ENCODE assay signal across 24 cellular contexts in genomic region chr1:236397173-236397759, GRCh38. TPM values are rescaled to one million over a fixed set of nuclear protein-coding genes. Genes with fewer than 3 reads are reported as not detected.
A peak's percentile ranks its signal among the peaks of the same experiment; 100 is the strongest.
DNase-seq lines count a peak whose midpoint lies in the region; ATAC-seq and TF ChIP-seq lines count a peak whose summit lies in the region.
"Had no signal": no experiment of that assay in that cellular context is flagged by ENCODE, and none has a peak within 500 bp of the region (broad histone marks: within the 10 kb centered on the region; RNA-seq: fewer than 3 reads in every experiment).

No MANE protein-coding gene starts in this region.

- H3K27ac ChIP-seq in CD4-positive, alpha-beta T cell (ENCODE audit: low read depth, low read length) = no peak overlapping the region
- no peak overlapping the region for H3K27ac ChIP-seq in H9 (ENCODE audit: insufficient read length, low read depth, low read length)
- H3K27ac ChIP-seq: 22Rv1, KMS-11, left ventricle myocardium inferior, parathyroid adenoma, SJCRH30 had no signal

- H3K4ac ChIP-seq in H9 (ENCODE audit: low read depth, low read length) = no peak overlapping the region

- TF ChIP-seq CTCF in CD4-positive, alpha-beta T cell (IDR thresholded peaks at IDR 0.05) = no peak
- no peak for TF ChIP-seq CTCF in H9 (conservative IDR thresholded peaks at IDR 0.05)

- H2BK5ac ChIP-seq in H9 (ENCODE audit: insufficient read length, low read length) = no peak overlapping the region

- no peaks in the 10 kb centered on the region for H4K20me1 ChIP-seq in H9 (ENCODE audit: control insufficient read depth, insufficient read depth, insufficient read length)

- peaks cover 2% of the 10 kb centered on the region for H3K79me1 ChIP-seq in H9 (ENCODE audit: insufficient read depth, low read depth, low read length, poor library complexity, severe bottlenecking)

- H3K9me3 Mint-ChIP-seq in T-helper 2 cell treated with Interferon-gamma antibody and Interleukin-4, amounts not matched to agents 5 μg/mL and 100 μg/mL, for 36 hours = no peaks in the 10 kb centered on the region
- no peaks in the 10 kb centered on the region for H3K9me3 Mint-ChIP-seq in CD4-positive, alpha-beta T cell
- H3K9me3 Mint-ChIP-seq in activated T-helper 1 cell treated with anti-CD3 and anti-CD28 coated beads, Interleukin-12 subunit alpha, Interleukin-12 subunit beta, Interleukin-2, Interleukin-4 antibody, amounts not matched to agents 30 ng/mL and 10 ng/mL and 1 ng/mL, durations not matched to agents 14 hours and 24 hours and 36 hours = no peaks in the 10 kb centered on the region
- H3K9me3 Mint-ChIP-seq in H9 = no peaks in the 10 kb centered on the region; a peak in 1 of 5 replicates
- H3K9me3 Mint-ChIP-seq: activated naive CD8-positive, alpha-beta T cell treated with anti-CD3 and anti-CD28 coated beads, Interleukin-2, amount 10 ng/mL, durations not matched to agents 7 days and 5 days; central memory CD8-positive, alpha-beta T cell; dendritic cell treated with granulocyte-macrophage colony-stimulating factor and Interleukin-4, amounts not matched to agents 40 ng/mL and 50 ng/mL, for 4 days had no signal

- no peak overlapping the region for H2BK20ac ChIP-seq in H9 (ENCODE audit: low read depth, low read length, poor library complexity, severe bottlenecking)

- no peak overlapping the region for H3K18ac ChIP-seq in H9 (ENCODE audit: insufficient read length, low read depth, low read length)

- H3K27me3 ChIP-seq in CD4-positive, alpha-beta T cell (ENCODE audit: control insufficient read depth, insufficient read depth, low read length) = peaks cover 22% of the 10 kb centered on the region
- no peaks in the 10 kb centered on the region; the same call in 1 of the 2 replicates for H3K27me3 ChIP-seq in H9 (ENCODE audit: insufficient read depth, low read length)
- H3K27me3 ChIP-seq: SJCRH30 had no signal

- CTCF ChIA-PET in CD4-positive, alpha-beta T cell (lab: Charles Lee) = interaction anchor here (0.9 kb wide), 1 partner anchor 14 kb away, joined by 3 read pairs; no protein-coding TSS in a partner anchor

- no peaks in the 10 kb centered on the region for H3K9me3 ChIP-seq in CD4-positive, alpha-beta T cell (ENCODE audit: control insufficient read depth, low read length)
- H3K9me3 ChIP-seq in H9 (ENCODE audit: control insufficient read depth, low read depth, low read length) = no peaks in the 10 kb centered on the region
- H3K9me3 ChIP-seq: left ventricle myocardium inferior, SJCRH30 had no signal

- no peak overlapping the region for H3K27ac Mint-ChIP-seq in T-helper 2 cell treated with Interferon-gamma antibody and Interleukin-4, amounts not matched to agents 5 μg/mL and 100 μg/mL, for 36 hours
- no peak overlapping the region for H3K27ac Mint-ChIP-seq in CD4-positive, alpha-beta T cell
- peak overlapping the region; percentile 95 for H3K27ac Mint-ChIP-seq in activated T-helper 1 cell treated with anti-CD3 and anti-CD28 coated beads, Interleukin-12 subunit alpha, Interleukin-12 subunit beta, Interleukin-2, Interleukin-4 antibody, amounts not matched to agents 30 ng/mL and 10 ng/mL and 1 ng/mL, durations not matched to agents 14 hours and 24 hours and 36 hours
- H3K27ac Mint-ChIP-seq in H9 = no peak overlapping the region
- H3K27ac Mint-ChIP-seq: activated naive CD8-positive, alpha-beta T cell treated with anti-CD3 and anti-CD28 coated beads, Interleukin-2, amount 10 ng/mL, durations not matched to agents 7 days and 5 days; CD14-positive monocyte; dendritic cell treated with granulocyte-macrophage colony-stimulating factor and Interleukin-4, amounts not matched to agents 40 ng/mL and 50 ng/mL, for 4 days had no signal

- H2AFZ ChIP-seq in H9 (ENCODE audit: low read length) = no peak overlapping the region
- H2AFZ ChIP-seq: parathyroid adenoma had no signal

- peak overlapping the region; percentile 98 for H3K4me3 Mint-ChIP-seq in T-helper 2 cell treated with Interferon-gamma antibody and Interleukin-4, amounts not matched to agents 5 μg/mL and 100 μg/mL, for 36 hours
- peak overlapping the region; percentile 95 for H3K4me3 Mint-ChIP-seq in CD4-positive, alpha-beta T cell
- peak overlapping the region; percentile 97 for H3K4me3 Mint-ChIP-seq in activated T-helper 1 cell treated with anti-CD3 and anti-CD28 coated beads, Interleukin-12 subunit alpha, Interleukin-12 subunit beta, Interleukin-2, Interleukin-4 antibody, amounts not matched to agents 30 ng/mL and 10 ng/mL and 1 ng/mL, durations not matched to agents 14 hours and 24 hours and 36 hours
- H3K4me3 Mint-ChIP-seq in H9 = no peak overlapping the region
- H3K4me3 Mint-ChIP-seq: activated naive CD8-positive, alpha-beta T cell treated with anti-CD3 and anti-CD28 coated beads, Interleukin-2, amount 10 ng/mL, durations not matched to agents 7 days and 5 days; dendritic cell treated with granulocyte-macrophage colony-stimulating factor and Interleukin-4, amounts not matched to agents 40 ng/mL and 50 ng/mL, for 4 days had no signal

- H3K4me2 ChIP-seq in H9 (ENCODE audit: insufficient read depth, insufficient read length, low read length) = no peak overlapping the region
- H3K4me2 ChIP-seq: KMS-11 had no signal

- H4K91ac ChIP-seq in H9 (ENCODE audit: insufficient read length, low read depth, low read length) = no peak overlapping the region

- no peak overlapping the region for H2BK15ac ChIP-seq in H9 (ENCODE audit: low read depth, low read length)

- DNase-seq in T-helper 2 cell treated with Interferon-gamma antibody and Interleukin-4, amounts not matched to agents 5 μg/mL and 100 μg/mL, for 36 hours (ENCODE audit: low spot score) = no peak
- DNase-seq in T-helper 2 cell (no peak), mesenteric fat pad (ENCODE audit: low spot score) (peak; percentile 65), H9 (no peak), sciatic nerve (ENCODE audit: low spot score) (no peak)
- no peak for DNase-seq in CD4-positive, alpha-beta T cell
- DNase-seq in activated T-helper 1 cell treated with anti-CD3 and anti-CD28 coated beads, Interleukin-12 subunit alpha, Interleukin-12 subunit beta, Interleukin-2, Interleukin-4 antibody, amounts not matched to agents 30 ng/mL and 10 ng/mL and 1 ng/mL, durations not matched to agents 14 hours and 24 hours and 36 hours (ENCODE audit: low spot score) = no peak
- DNase-seq in central memory CD4-positive, alpha-beta T cell = no peak
- DNase-seq: activated CD4-positive, CD25-positive, alpha-beta regulatory T cell; activated naive CD8-positive, alpha-beta T cell treated with anti-CD3 and anti-CD28 coated beads, Interleukin-2, amount 10 ng/mL, durations not matched to agents 7 days and 5 days; GOT3; hypothalamus; left ventricle myocardium inferior; NCI-H1417; NCI-H2081; NCI-H2227 treated with DMSO at 0.1 percent for 48 hours; SJCRH30 had no signal

- peaks cover 37% of the 10 kb centered on the region for H3K4me1 Mint-ChIP-seq in T-helper 2 cell treated with Interferon-gamma antibody and Interleukin-4, amounts not matched to agents 5 μg/mL and 100 μg/mL, for 36 hours (ENCODE audit: low read depth)
- H3K4me1 Mint-ChIP-seq in CD4-positive, alpha-beta T cell (ENCODE audit: low read depth) = peaks cover 40% of the 10 kb centered on the region
- peaks cover 43% of the 10 kb centered on the region for H3K4me1 Mint-ChIP-seq in activated T-helper 1 cell treated with anti-CD3 and anti-CD28 coated beads, Interleukin-12 subunit alpha, Interleukin-12 subunit beta, Interleukin-2, Interleukin-4 antibody, amounts not matched to agents 30 ng/mL and 10 ng/mL and 1 ng/mL, durations not matched to agents 14 hours and 24 hours and 36 hours (ENCODE audit: low read depth)
- H3K4me1 Mint-ChIP-seq in H9 = peaks cover 26 to 33% of the 10 kb centered on the region in 2 experiments

- H3K23ac ChIP-seq in H9 (ENCODE audit: insufficient read length, low read depth, low read length) = no peak overlapping the region

- peaks cover 4% of the 10 kb centered on the region for H3K27me3 Mint-ChIP-seq in T-helper 2 cell treated with Interferon-gamma antibody and Interleukin-4, amounts not matched to agents 5 μg/mL and 100 μg/mL, for 36 hours (ENCODE audit: low read depth)
- peaks cover 63% of the 10 kb centered on the region for H3K27me3 Mint-ChIP-seq in CD4-positive, alpha-beta T cell
- H3K27me3 Mint-ChIP-seq in activated T-helper 1 cell treated with anti-CD3 and anti-CD28 coated beads, Interleukin-12 subunit alpha, Interleukin-12 subunit beta, Interleukin-2, Interleukin-4 antibody, amounts not matched to agents 30 ng/mL and 10 ng/mL and 1 ng/mL, durations not matched to agents 14 hours and 24 hours and 36 hours (ENCODE audit: insufficient read depth) = peaks cover 13% of the 10 kb centered on the region
- H3K27me3 Mint-ChIP-seq in H9 (ENCODE audit: low read depth) = peaks cover 46% of the 10 kb centered on the region
- H3K27me3 Mint-ChIP-seq: central memory CD8-positive, alpha-beta T cell had no signal

- no peak overlapping the region for H4K5ac ChIP-seq in H9 (ENCODE audit: insufficient read length, low read depth, low read length)

- no peak overlapping the region for H3K14ac ChIP-seq in H9 (ENCODE audit: insufficient read depth, low read length)

- H2AK5ac ChIP-seq in H9 (ENCODE audit: insufficient read length, low read length) = no peak overlapping the region

- H2BK120ac ChIP-seq in H9 (ENCODE audit: low read depth, low read length, poor library complexity, severe bottlenecking) = no peak overlapping the region

- H2BK12ac ChIP-seq in H9 (ENCODE audit: insufficient read length, low read depth, low read length) = no peak overlapping the region

- no peak overlapping the region for H3T11ph ChIP-seq in H9 (ENCODE audit: low read length)

- peaks cover 10% of the 10 kb centered on the region for H3K23me2 ChIP-seq in H9 (ENCODE audit: insufficient read length, low read depth, low read length, poor library complexity, severe bottlenecking)

- no peak overlapping the region for H4K8ac ChIP-seq in H9 (replicated peaks; ENCODE audit: insufficient read length, low read depth, low read length)

- no peak for ATAC-seq in CD4-positive, alpha-beta T cell (ENCODE audit: poor library complexity)
- no peak for ATAC-seq in sciatic nerve

- POLR2A ChIA-PET in CD4-positive, alpha-beta T cell (lab: Charles Lee) = interaction anchor here (1.0 kb wide), 1 partner anchor 19 kb away, joined by 3 read pairs; no protein-coding TSS in a partner anchor

- peaks cover 7% of the 10 kb centered on the region; the same call in 1 of the 2 replicates for H3K4me1 ChIP-seq in H9 (ENCODE audit: insufficient read depth, low read length)
- H3K4me1 ChIP-seq: parathyroid adenoma, SJCRH30 had no signal

- intact Hi-C loops in CD4-positive, alpha-beta T cell (cut with DNase I, micrococcal nuclease) = no loop called here
- intact Hi-C loops in activated T-helper 1 cell treated with anti-CD3 and anti-CD28 coated beads, Interleukin-12 subunit alpha, Interleukin-12 subunit beta, Interleukin-2, Interleukin-4 antibody, amounts not matched to agents 30 ng/mL and 10 ng/mL and 1 ng/mL, durations not matched to agents 14 hours and 24 hours and 36 hours (cut with micrococcal nuclease) = loop anchor here (2.0 to 10.0 kb wide), 5 partner anchors 94 to 752 kb away; partner anchors contain the start of genes GNG4 and HEATR1
- intact Hi-C loops in sciatic nerve (cut with DNase I) = no loop called here

- peaks cover 9% of the 10 kb centered on the region for H3K36me3 Mint-ChIP-seq in T-helper 2 cell treated with Interferon-gamma antibody and Interleukin-4, amounts not matched to agents 5 μg/mL and 100 μg/mL, for 36 hours (ENCODE audit: low read depth)
- H3K36me3 Mint-ChIP-seq in CD4-positive, alpha-beta T cell (ENCODE audit: low read depth) = peaks cover 4% of the 10 kb centered on the region
- peaks cover 18% of the 10 kb centered on the region for H3K36me3 Mint-ChIP-seq in activated T-helper 1 cell treated with anti-CD3 and anti-CD28 coated beads, Interleukin-12 subunit alpha, Interleukin-12 subunit beta, Interleukin-2, Interleukin-4 antibody, amounts not matched to agents 30 ng/mL and 10 ng/mL and 1 ng/mL, durations not matched to agents 14 hours and 24 hours and 36 hours (ENCODE audit: low read depth)
- peaks cover 0 to 2% (median 0%) of the 10 kb centered on the region in 3 experiments; a peak in 1 of 7 replicates for H3K36me3 Mint-ChIP-seq in H9 (ENCODE audit: insufficient read depth in 1 of 3, low read depth in 3 of 3)
- H3K36me3 Mint-ChIP-seq: activated naive CD8-positive, alpha-beta T cell treated with anti-CD3 and anti-CD28 coated beads, Interleukin-2, amount 10 ng/mL, durations not matched to agents 7 days and 5 days had no signal

- no peaks in the 10 kb centered on the region for H3K79me2 ChIP-seq in H9 (ENCODE audit: insufficient read depth, low read length)
- H3K79me2 ChIP-seq: parathyroid adenoma had no signal

- H3K9ac ChIP-seq in H9 (ENCODE audit: extremely low read depth, insufficient read length, low read length) = no peak overlapping the region
- H3K9ac ChIP-seq: KMS-11, parathyroid adenoma had no signal

- no peak overlapping the region for H3K56ac ChIP-seq in H9 (ENCODE audit: insufficient read length, low read depth, low read length)

- WGBS in H9 (ENCODE audit: extremely low coverage, insufficient read length, low lambda C conversion rate) = no CpG with 5 or more reads among the region's 4 CpGs

RNA-seq across cellular contexts. Expression of gene EDARADD, which starts 3.2 kb away (rescaled TPM):
- total RNA-seq in CD4-positive, alpha-beta T cell = 1 to 10 TPM; 1.5 to 1.7 TPM
- 56.8 and 57.8 TPM in 2 replicates for total RNA-seq in activated T-helper 1 cell treated with anti-CD3 and anti-CD28 coated beads, Interleukin-12 subunit alpha, Interleukin-12 subunit beta, Interleukin-2, Interleukin-4 antibody, amounts not matched to agents 30 ng/mL and 10 ng/mL and 1 ng/mL, durations not matched to agents 14 hours and 24 hours and 36 hours
- total RNA-seq in mesenteric fat pad = 0.35 TPM
- 3.8 and 4.5 TPM in 2 replicates for total RNA-seq in H9 (2021)
- 2.2 TPM for total RNA-seq in sciatic nerve
- total RNA-seq: fibroblast of lung had no signal

Comparison
In these comparisons a context has a peak if more than half of its experiments do, and no peak if none do; other contexts are left out.
1. H3K4me3 Mint-ChIP-seq: peak in T-helper 2 cell treated with Interferon-gamma antibody and Interleukin-4, amounts not matched to agents 5 μg/mL and 100 μg/mL, for 36 hours (single experiment), CD4-positive, alpha-beta T cell (single experiment) and activated T-helper 1 cell treated with anti-CD3 and anti-CD28 coated beads, Interleukin-12 subunit alpha, Interleukin-12 subunit beta, Interleukin-2, Interleukin-4 antibody, amounts not matched to agents 30 ng/mL and 10 ng/mL and 1 ng/mL, durations not matched to agents 14 hours and 24 hours and 36 hours (single experiment); none in H9 (0 of 2).
2. RNA of gene EDARADD, which starts 3.2 kb away (total RNA-seq): 56.8 to 57.8 TPM in activated T-helper 1 cell treated with anti-CD3 and anti-CD28 coated beads, Interleukin-12 subunit alpha, Interleukin-12 subunit beta, Interleukin-2, Interleukin-4 antibody, amounts not matched to agents 30 ng/mL and 10 ng/mL and 1 ng/mL, durations not matched to agents 14 hours and 24 hours and 36 hours; 3.8 to 4.5 TPM in H9, 2.2 TPM in sciatic nerve (single experiment), 1.5 to 1.7 TPM in CD4-positive, alpha-beta T cell and 0.35 TPM in mesenteric fat pad (single experiment); every median in the first group is over 10 times any median in the second.